9 cellular contexts compared by ENCODE assay signal in the genomic region with DNA sequence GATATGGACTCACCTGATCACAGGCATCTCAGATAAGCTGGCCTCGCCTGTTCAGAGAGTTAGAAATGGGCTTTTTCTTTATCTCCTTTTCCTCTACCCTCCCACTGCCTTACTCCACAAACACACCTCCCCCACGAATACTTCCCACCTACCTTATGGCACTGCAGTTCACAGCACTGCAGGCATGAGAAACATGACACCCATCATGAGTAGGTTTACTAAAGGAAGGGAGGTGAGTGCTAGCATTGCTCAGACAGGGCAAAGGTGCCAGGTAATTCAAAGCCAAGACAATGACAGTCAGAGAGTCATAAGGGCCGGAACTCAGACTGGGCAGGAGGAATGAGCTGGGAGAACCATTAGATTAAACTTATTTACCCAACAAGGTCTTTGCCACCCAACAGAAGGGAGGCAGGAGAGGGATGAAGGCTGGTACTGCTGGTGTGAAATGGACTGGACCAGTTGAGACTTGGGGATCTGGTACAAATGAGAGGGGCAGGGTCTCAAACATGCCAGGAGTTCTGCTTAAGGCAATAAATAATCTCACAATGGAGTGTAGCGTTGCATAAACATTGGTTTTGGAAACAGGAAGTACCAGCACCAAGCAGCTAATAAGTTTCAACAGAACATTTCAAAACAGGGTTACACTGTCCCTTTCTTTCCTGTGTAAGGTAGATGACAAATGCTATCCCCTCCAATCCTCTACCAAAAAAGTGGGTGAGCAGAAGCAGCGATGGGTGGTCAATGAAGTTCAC.
DNase-seq lines count a peak whose midpoint lies in the region; ATAC-seq and TF ChIP-seq lines count a peak whose summit lies in the region.
"Had no signal": no experiment of that assay in that cellular context is flagged by ENCODE, and none has a peak within 500 bp of the region (broad histone marks: within the 10 kb centered on the region; RNA-seq: fewer than 3 reads in every experiment).

No MANE protein-coding gene starts in this region.

- H3K9me3 ChIP-seq in Peyer's patch (no peaks in the 10 kb centered on the region), esophagus squamous epithelium (no peaks in the 10 kb centered on the region), subcutaneous abdominal adipose tissue (ENCODE audit: control insufficient read depth in 5 of 5, low read length in 5 of 5) (no peaks in the 10 kb centered on the region)
- H3K9me3 ChIP-seq: heart right ventricle had no signal

- peaks cover 33% of the 10 kb centered on the region for H3K36me3 Mint-ChIP-seq in activated CD8-positive, alpha-beta memory T cell treated with anti-CD3 and anti-CD28 coated beads, Interleukin-2, amount 10 ng/mL, durations not matched to agents 7 days and 5 days

- H3K27ac Mint-ChIP-seq in activated CD8-positive, alpha-beta memory T cell treated with anti-CD3 and anti-CD28 coated beads, Interleukin-2, amount 10 ng/mL, durations not matched to agents 7 days and 5 days, result peak overlapping the region; percentile 77

- no peaks in the 10 kb centered on the region for H3K9me3 Mint-ChIP-seq in activated CD8-positive, alpha-beta memory T cell treated with anti-CD3 and anti-CD28 coated beads, Interleukin-2, amount 10 ng/mL, durations not matched to agents 7 days and 5 days (ENCODE audit: low read depth)

- H3K27ac ChIP-seq in Peyer's patch (peak overlapping the region; percentile 38 to 80 (median 57)), esophagus squamous epithelium (peak overlapping the region; percentile 21 to 81 (median 46)), subcutaneous abdominal adipose tissue (ENCODE audit: low read depth, low read length) (peak overlapping the region; percentile 84)

- no peaks in the 10 kb centered on the region for H3K27me3 Mint-ChIP-seq in activated CD8-positive, alpha-beta memory T cell treated with anti-CD3 and anti-CD28 coated beads, Interleukin-2, amount 10 ng/mL, durations not matched to agents 7 days and 5 days

- H3K4me3 ChIP-seq in Peyer's patch, result no peak overlapping the region
- no peak overlapping the region for H3K4me3 ChIP-seq in esophagus squamous epithelium
- H3K4me3 ChIP-seq in subcutaneous abdominal adipose tissue (ENCODE audit: low read depth in 1 of 5, low read length in 5 of 5), result no peak overlapping the region
- H3K4me3 ChIP-seq: heart right ventricle had no signal

- H3K4me1 ChIP-seq in Peyer's patch (peaks cover 0 to 46% (median 21%) of the 10 kb centered on the region in 4 donors), esophagus squamous epithelium (peaks cover 17 to 39% (median 18%) of the 10 kb centered on the region in 3 donors), subcutaneous abdominal adipose tissue (ENCODE audit: control insufficient read depth in 5 of 5, insufficient read depth in 5 of 5, low read length in 5 of 5) (peaks cover 6 to 51% (median 39%) of the 10 kb centered on the region in 5 donors)

- peak; percentile 32 for ATAC-seq in activated CD8-positive, alpha-beta memory T cell treated with anti-CD3 and anti-CD28 coated beads, Interleukin-2, amount 10 ng/mL, durations not matched to agents 7 days and 5 days
- ATAC-seq in GM19455 (IDR thresholded peaks at IDR 0.05; ENCODE audit: unreplicated experiment), result no peak

- H3K4me1 Mint-ChIP-seq in activated CD8-positive, alpha-beta memory T cell treated with anti-CD3 and anti-CD28 coated beads, Interleukin-2, amount 10 ng/mL, durations not matched to agents 7 days and 5 days, result peaks cover 92% of the 10 kb centered on the region

- intact Hi-C loops in esophagus squamous epithelium (cut with DNase I), result no loop called here

- no peaks in the 10 kb centered on the region for H3K36me3 ChIP-seq in Peyer's patch
- H3K36me3 ChIP-seq in esophagus squamous epithelium, result no peaks in the 10 kb centered on the region
- peaks cover 0 to 2% (median 0%) of the 10 kb centered on the region in 5 donors for H3K36me3 ChIP-seq in subcutaneous abdominal adipose tissue (ENCODE audit: control insufficient read depth in 5 of 5, insufficient read depth in 5 of 5, low read length in 5 of 5)
- H3K36me3 ChIP-seq: heart right ventricle had no signal

- peak overlapping the region; percentile 5 for H3K4me3 Mint-ChIP-seq in activated CD8-positive, alpha-beta memory T cell treated with anti-CD3 and anti-CD28 coated beads, Interleukin-2, amount 10 ng/mL, durations not matched to agents 7 days and 5 days

- peak in 1 of 2 donors; percentile 22 for TF ChIP-seq POLR2A in Peyer's patch (IDR thresholded peaks at IDR 0.05)
- TF ChIP-seq POLR2A in esophagus squamous epithelium (IDR thresholded peaks at IDR 0.05), result no peak

- no peak for DNase-seq in activated CD8-positive, alpha-beta memory T cell treated with anti-CD3 and anti-CD28 coated beads, Interleukin-2, amount 10 ng/mL, durations not matched to agents 7 days and 5 days
- DNase-seq in activated CD8-positive, alpha-beta memory T cell treated with anti-CD3 and anti-CD28 coated beads, Interleukin-2, amount 50 U/mL, for 4 hours, result no peak
- DNase-seq in Peyer's patch (peak in 2 of 3 donors; percentile 53 to 69), esophagus squamous epithelium (lab: John Stamatoyannopoulos, UW) (no peak), NCI-H1930 (lab: John Stamatoyannopoulos, UW) (no peak), H4 (ENCODE audit: low spot score) (no peak)
- DNase-seq: heart right ventricle had no signal

- WGBS in esophagus squamous epithelium, 2 donors, result 53 to 60% methylated on average over 5 of the region's 5 CpGs

- TF ChIP-seq CTCF in Peyer's patch (IDR thresholded peaks at IDR 0.05) (peak in 1 of 6 experiments; percentile 17), esophagus squamous epithelium (IDR thresholded peaks at IDR 0.05) (no peak)

- CTCF ChIA-PET in activated CD8-positive, alpha-beta memory T cell treated with anti-CD3 and anti-CD28 coated beads, Interleukin-2, amount 10 ng/mL, durations not matched to agents 7 days and 5 days (lab: Charles Lee), result interaction anchor here (0.7 to 2.0 kb wide), 8 partner anchors 11 to 283 kb away, joined by 3 to 11 read pairs (median 4); no protein-coding TSS in a partner anchor

- H3K27me3 ChIP-seq in Peyer's patch (no peaks in the 10 kb centered on the region), esophagus squamous epithelium (no peaks in the 10 kb centered on the region), subcutaneous abdominal adipose tissue (ENCODE audit: control insufficient read depth in 5 of 5, insufficient read depth in 4 of 5, low read length in 5 of 5) (no peaks in the 10 kb centered on the region)
- H3K27me3 ChIP-seq: heart right ventricle had no signal

- no peak overlapping the region for H3K9ac ChIP-seq in subcutaneous abdominal adipose tissue (ENCODE audit: low read length in 5 of 5)

Comparison
In these comparisons a context has a peak if more than half of its experiments do, and no peak if none do; other contexts are left out.
1. DNase-seq: peak in Peyer's patch (2 of 3); none in activated CD8-positive, alpha-beta memory T cell treated with anti-CD3 and anti-CD28 coated beads, Interleukin-2, amount 10 ng/mL, durations not matched to agents 7 days and 5 days (single experiment), activated CD8-positive, alpha-beta memory T cell treated with anti-CD3 and anti-CD28 coated beads, Interleukin-2, amount 50 U/mL, for 4 hours (single experiment), esophagus squamous epithelium (single experiment), NCI-H1930 (0 of 2) and H4 (single experiment).
2. Peak in every context shown above with its lines, with median percentiles within 50 percentile points of each other: H3K27ac ChIP-seq.